Comparison of ENCODE assay signal across 21 cellular contexts in the genomic region with DNA sequence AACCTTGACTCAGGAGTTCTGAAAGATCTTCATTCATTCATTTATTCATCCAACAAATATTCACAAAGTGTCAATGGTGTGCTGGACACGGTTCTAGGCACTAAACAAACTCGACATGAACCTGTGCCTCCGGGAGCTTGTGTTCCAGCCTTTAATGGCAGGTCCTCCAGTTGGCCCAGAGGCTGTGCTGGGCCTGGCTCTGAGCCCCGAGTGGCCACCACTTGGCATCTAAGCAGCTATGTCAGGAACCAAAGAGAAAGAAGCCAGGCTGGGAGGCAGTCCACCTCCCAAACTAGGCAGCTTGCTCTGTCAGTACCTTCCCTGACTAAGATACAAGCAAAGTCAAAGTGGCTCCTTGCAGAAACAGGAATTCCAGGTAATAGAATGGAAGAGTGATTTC.
"Had no signal": no experiment of that assay in that cellular context is flagged by ENCODE, and none has a peak within 500 bp of the region (broad histone marks: within the 10 kb centered on the region; RNA-seq: fewer than 3 reads in every experiment).

No MANE protein-coding gene starts in this region.

- H3K9me3 Mint-ChIP-seq: dendritic cell treated with granulocyte-macrophage colony-stimulating factor and Interleukin-4, amounts not matched to agents 40 ng/mL and 50 ng/mL, for 4 days; effector memory CD8-positive, alpha-beta T cell had no signal

- H3K27ac ChIP-seq: esophagus muscularis mucosa, foreskin keratinocyte, gastroesophageal sphincter, heart left ventricle, hepatocyte, left lung, lower lobe of right lung had no signal

- H3K4me1 ChIP-seq: esophagus muscularis mucosa, foreskin keratinocyte, gastroesophageal sphincter, heart left ventricle, left lung, lower lobe of right lung had no signal

- ATAC-seq: effector memory CD8-positive, alpha-beta T cell; foreskin keratinocyte; gastroesophageal sphincter; heart left ventricle; left cardiac atrium; left lung; left ventricle myocardium superior; lower lobe of right lung had no signal

- H3K4me3 ChIP-seq: esophagus muscularis mucosa, gastroesophageal sphincter, heart left ventricle, hepatocyte, left lung, lower lobe of right lung had no signal

- H3K36me3 ChIP-seq: esophagus muscularis mucosa, gastroesophageal sphincter, heart left ventricle, left lung, lower lobe of right lung had no signal

- H3K4me3 Mint-ChIP-seq: dendritic cell treated with granulocyte-macrophage colony-stimulating factor and Interleukin-4, amounts not matched to agents 40 ng/mL and 50 ng/mL, for 4 days; effector memory CD8-positive, alpha-beta T cell had no signal

- H3K27ac Mint-ChIP-seq: dendritic cell treated with granulocyte-macrophage colony-stimulating factor and Interleukin-4, amounts not matched to agents 40 ng/mL and 50 ng/mL, for 4 days; effector memory CD8-positive, alpha-beta T cell had no signal

- FAIRE-seq: colon, endothelial cell of umbilical vein, frontal cortex, islet of Langerhans, keratinocyte had no signal

- DNase-seq: cortex of kidney; effector CD8-positive, alpha-beta T cell; effector memory CD8-positive, alpha-beta T cell; foreskin keratinocyte; heart left ventricle; hypothalamus; left cardiac atrium; left lung; left ventricle myocardium superior; lower lobe of right lung; mesenchymal stem cell; midbrain had no signal

- H3K9me3 ChIP-seq: left lung, lower lobe of right lung had no signal
